In genomic region chr10:59037506-59037905, GRCh38 we compare ENCODE assay signal across 21 cellular contexts.
DNase-seq lines count a peak whose midpoint lies in the region; ATAC-seq, FAIRE-seq and TF ChIP-seq lines count a peak whose summit lies in the region.
"Had no signal": no experiment of that assay in that cellular context is flagged by ENCODE, and none has a peak within 500 bp of the region (broad histone marks: within the 10 kb centered on the region; RNA-seq: fewer than 3 reads in every experiment).

No MANE protein-coding gene starts in this region.

- intact Hi-C loops in kidney (cut with DNase I) (no loop called here), HepG2 (cut with micrococcal nuclease; ENCODE audit: unreplicated experiment) (loop anchor here (1.0 to 2.0 kb wide), 3 partner anchors 35 to 71 kb away; no protein-coding TSS in a partner anchor), left ventricle myocardium superior (cut with micrococcal nuclease) (no loop called here), head of caudate nucleus (cut with DNase I) (no loop called here)

- TF ChIP-seq CTCF in SU-DHL-6 (IDR thresholded peaks at IDR 0.05; ENCODE audit: insufficient read depth, low read length, poor library complexity, severe bottlenecking), result no peak
- no peak for TF ChIP-seq CTCF in kidney (IDR thresholded peaks at IDR 0.05; ENCODE audit: borderline replicate concordance, extremely low read depth, insufficient read depth)
- no peak for TF ChIP-seq CTCF in HepG2 (CRISPR knock-in tag; IDR thresholded peaks at IDR 0.05)

- H3K9me2 ChIP-seq in SU-DHL-6 (replicated peaks; ENCODE audit: insufficient read depth, low read length), result no peaks in the 10 kb centered on the region

- H4K20me1 ChIP-seq in SU-DHL-6 (ENCODE audit: low read depth, low read length) (no peaks in the 10 kb centered on the region), HepG2 (ENCODE audit: insufficient read depth, low read length) (no peaks in the 10 kb centered on the region)

- H2AFZ ChIP-seq in SU-DHL-6 (ENCODE audit: low read depth, low read length, severe bottlenecking) (no peak overlapping the region), HepG2 (ENCODE audit: low read length) (no peak overlapping the region)
- H2AFZ ChIP-seq: GM23248 had no signal

- CTCF ChIA-PET in HepG2 (lab: Yijun Ruan, JAX; ENCODE audit: low intra/inter-chr PET ratio, low total read pairs), result no interaction called here

- no peak overlapping the region for H3K4me3 ChIP-seq in SU-DHL-6 (ENCODE audit: insufficient read depth, low read length, poor library complexity, severe bottlenecking)
- no peak overlapping the region for H3K4me3 ChIP-seq in kidney (ENCODE audit: low read length in 2 of 2)
- H3K4me3 ChIP-seq in HepG2 (replicated peaks in 1 of 3; ENCODE audit: insufficient read depth in 1 of 3, low read depth in 2 of 3, low read length in 3 of 3), result no peak overlapping the region; a peak in 1 of 6 replicates
- H3K4me3 ChIP-seq: A549, GM23248 had no signal

- peak; percentile 73 for FAIRE-seq in kidney (lab: Jason Lieb, UNC)
- peak; percentile 48 for FAIRE-seq in HepG2 (lab: Jason Lieb, UNC)
- FAIRE-seq: A549, G401.6, H1 had no signal

- H3K27me3 ChIP-seq in SU-DHL-6 (ENCODE audit: low read length) (no peaks in the 10 kb centered on the region), HepG2 (ENCODE audit: control insufficient read depth in 1 of 2, insufficient read depth in 2 of 2, low read length in 2 of 2) (no peaks in the 10 kb centered on the region)

- TF ChIP-seq POLR2A in HepG2 (IDR thresholded peaks at IDR 0.05; ENCODE audit: insufficient read depth in 1 of 2, low read depth in 2 of 2, low read length in 2 of 2), result no peak

- TF ChIP-seq RAD21 in HepG2 (CRISPR knock-in tag; IDR thresholded peaks at IDR 0.05), result no peak

- H3K79me2 ChIP-seq in SU-DHL-6 (ENCODE audit: insufficient read depth, low read length) (no peaks in the 10 kb centered on the region), HepG2 (ENCODE audit: insufficient read depth, low read length) (no peaks in the 10 kb centered on the region)

- no TSS peak for BruUV-seq in HepG2 (replicated peaks; lab: Mats Ljungman, UMichigan)

- peak in 1 of 2 experiments; percentile 90; a peak in 2 of 4 replicates for TF ChIP-seq EP300 in HepG2 (IDR thresholded peaks at IDR 0.05; ENCODE audit: low read depth in 2 of 2, low read length in 2 of 2)
- TF ChIP-seq EP300 in HepG2 (CRISPR knock-in tag; IDR thresholded peaks at IDR 0.05; ENCODE audit: borderline replicate concordance), result no peak

- ATAC-seq in HepG2 (peak; percentile 91), left ventricle myocardium superior (no peak)
- ATAC-seq: A549, HCT116 had no signal

- H3K9ac ChIP-seq in SU-DHL-6 (ENCODE audit: low read length) (no peak overlapping the region), kidney (ENCODE audit: low read length in 2 of 2) (no peak overlapping the region), HepG2 (ENCODE audit: insufficient read depth, low read depth, low read length) (peak overlapping the region; percentile 62)
- H3K9ac ChIP-seq: GM23248 had no signal

- no peaks in the 10 kb centered on the region for H3F3A ChIP-seq in SU-DHL-6 (ENCODE audit: insufficient read depth)

- POLR2A ChIA-PET in HepG2 (lab: Yijun Ruan, JAX), result interaction anchor here (1.4 to 3.1 kb wide), 5 partner anchors 17 to 138 kb away, joined by 5 to 32 read pairs (median 11); partner anchors contain the start of gene PHYHIPL

- in situ Hi-C loops in HepG2 (cut with HindIII; ENCODE audit: extremely low pct_ligation_motif_present, low pct_unique_long_range_greater_than_20kb), result no loop called here

- H3K9me3 ChIP-seq in SU-DHL-6 (ENCODE audit: insufficient read depth, low read length) (no peaks in the 10 kb centered on the region), kidney (ENCODE audit: control insufficient read depth in 1 of 2, low read length in 2 of 2) (no peaks in the 10 kb centered on the region), HepG2 (ENCODE audit: low read length) (no peaks in the 10 kb centered on the region)

- peaks cover 7 to 14% of the 10 kb centered on the region in 2 donors for H3K4me1 ChIP-seq in kidney (ENCODE audit: control insufficient read depth in 1 of 2, insufficient read depth in 1 of 2, low read depth in 1 of 2, low read length in 2 of 2)
- peaks cover 61% of the 10 kb centered on the region for H3K4me1 ChIP-seq in HepG2 (ENCODE audit: insufficient read depth, low read length)
- H3K4me1 ChIP-seq: A549 had no signal

- 3% methylated on average over 1 of the region's 1 CpG for WGBS in HepG2 (ENCODE audit: low lambda C conversion rate)

- H3K36me3 ChIP-seq in SU-DHL-6 (ENCODE audit: low read length) (no peaks in the 10 kb centered on the region), kidney (ENCODE audit: control insufficient read depth in 1 of 2, insufficient read depth in 2 of 2, low read length in 2 of 2) (no peaks in the 10 kb centered on the region), HepG2 (replicated peaks in 1 of 2; ENCODE audit: control insufficient read depth in 1 of 2, insufficient read depth in 2 of 2, low read length in 2 of 2) (no peaks in the 10 kb centered on the region)

- H3K27ac ChIP-seq in SU-DHL-6 (ENCODE audit: low read depth, low read length) (peak overlapping the region; percentile 72), kidney (ENCODE audit: low read depth in 2 of 2, low read length in 2 of 2) (peak overlapping the region; percentile 73 to 93), HepG2 (ENCODE audit: extremely low read length, insufficient read depth, low read length) (peak overlapping the region; percentile 87)
- H3K27ac ChIP-seq: A549, GM23248 had no signal

- DNase-seq in kidney, result no peak
- peak; percentile 78 for DNase-seq in HepG2 (ENCODE audit: low spot score)
- peak; percentile 41 for DNase-seq in renal cortical epithelial cell (ENCODE audit: low read depth)
- DNase-seq in left ventricle myocardium superior, result no peak
- DNase-seq in inferior parietal cortex (ENCODE audit: extremely low spot score), result no peak
- DNase-seq in head of caudate nucleus, result no peak
- DNase-seq: 8988T; ACHN; C1 segment of cervical spinal cord; Calu3; CD4-positive, alpha-beta memory T cell; COR-L47; DMS53; DMS79 treated with DMSO at 0.1 percent for 48 hours; GM23248; H7 had no signal

- H3K4me2 ChIP-seq in SU-DHL-6 (ENCODE audit: low read depth, low read length, poor library complexity, severe bottlenecking), result peak overlapping the region; percentile 69
- H3K4me2 ChIP-seq in HepG2 (ENCODE audit: low read depth, low read length), result peak overlapping the region; percentile 73
- H3K4me2 ChIP-seq: A549 had no signal

TF ChIP-seq in HepG2, 621 proteins besides CTCF, POLR2A, EP300 and RAD21 (continues in another document):
- TF ChIP-seq PHB2 (IDR thresholded peaks at IDR 0.05; ENCODE audit: partially characterized antibody), result no peak
- TF ChIP-seq SRF (IDR thresholded peaks at IDR 0.05; ENCODE audit: low read depth, low read length), result no peak
- no peak for TF ChIP-seq ZNF253 (CRISPR knock-in tag; IDR thresholded peaks at IDR 0.05; ENCODE audit: borderline replicate concordance)
- TF ChIP-seq ARID2 (CRISPR knock-in tag; IDR thresholded peaks at IDR 0.05; ENCODE audit: borderline replicate concordance), result no peak
- TF ChIP-seq NR2F2 (IDR thresholded peaks at IDR 0.05; ENCODE audit: borderline replicate concordance, low read depth), result peak; percentile 87
- TF ChIP-seq KDM1A (CRISPR knock-in tag; IDR thresholded peaks at IDR 0.05), result no peak
- no peak for TF ChIP-seq AKAP8 (CRISPR knock-in tag; IDR thresholded peaks at IDR 0.05)
- TF ChIP-seq ZSCAN30 (CRISPR knock-in tag; IDR thresholded peaks at IDR 0.05), result no peak
- no peak for TF ChIP-seq PBX2 (CRISPR knock-in tag; IDR thresholded peaks at IDR 0.05)
- peak; percentile 48; the same call in 1 of the 2 replicates for TF ChIP-seq NFIC (IDR thresholded peaks at IDR 0.05; ENCODE audit: low read length)
- peak; percentile 40; the same call in 1 of the 2 replicates for TF ChIP-seq MED1 (CRISPR knock-in tag; IDR thresholded peaks at IDR 0.05)
- TF ChIP-seq ZNF10 (CRISPR knock-in tag; IDR thresholded peaks at IDR 0.05; ENCODE audit: borderline replicate concordance, low read depth), result no peak
- TF ChIP-seq, protein P1, sequence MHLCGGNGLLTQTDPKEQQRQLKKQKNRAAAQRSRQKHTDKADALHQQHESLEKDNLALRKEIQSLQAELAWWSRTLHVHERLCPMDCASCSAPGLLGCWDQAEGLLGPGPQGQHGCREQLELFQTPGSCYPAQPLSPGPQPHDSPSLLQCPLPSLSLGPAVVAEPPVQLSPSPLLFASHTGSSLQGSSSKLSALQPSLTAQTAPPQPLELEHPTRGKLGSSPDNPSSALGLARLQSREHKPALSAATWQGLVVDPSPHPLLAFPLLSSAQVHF (CRISPR knock-in tag; IDR thresholded peaks at IDR 0.05), result no peak
- no peak for TF ChIP-seq NFRKB (IDR thresholded peaks at IDR 0.05)
- TF ChIP-seq HDAC6 (IDR thresholded peaks at IDR 0.05; ENCODE audit: low read depth, low read length), result no peak
- 0 out of 2 replicates have a peak, but pooled peaks have one; percentile 33 for TF ChIP-seq ZKSCAN8 (CRISPR knock-in tag; IDR thresholded peaks at IDR 0.05; ENCODE audit: borderline replicate concordance)
- no peak for TF ChIP-seq AGO1 (IDR thresholded peaks at IDR 0.05; ENCODE audit: low read depth, low read length, poor library complexity, severe bottlenecking)
- TF ChIP-seq CENPX (CRISPR knock-in tag; IDR thresholded peaks at IDR 0.05), result no peak
- TF ChIP-seq ZNF432 (CRISPR knock-in tag; IDR thresholded peaks at IDR 0.05; ENCODE audit: borderline replicate concordance), result no peak
- no peak for TF ChIP-seq ZBTB34 (CRISPR knock-in tag; IDR thresholded peaks at IDR 0.05)

Comparison
In these comparisons a context has a peak if more than half of its experiments do, and no peak if none do; other contexts are left out.
1. DNase-seq: peak in HepG2 (single experiment) and renal cortical epithelial cell (single experiment); none in kidney (single experiment), left ventricle myocardium superior (single experiment), inferior parietal cortex (single experiment) and head of caudate nucleus (0 of 42).
2. Peak in every context shown above with its lines, with median percentiles within 50 percentile points of each other: H3K27ac ChIP-seq.